In the genomic region with DNA sequence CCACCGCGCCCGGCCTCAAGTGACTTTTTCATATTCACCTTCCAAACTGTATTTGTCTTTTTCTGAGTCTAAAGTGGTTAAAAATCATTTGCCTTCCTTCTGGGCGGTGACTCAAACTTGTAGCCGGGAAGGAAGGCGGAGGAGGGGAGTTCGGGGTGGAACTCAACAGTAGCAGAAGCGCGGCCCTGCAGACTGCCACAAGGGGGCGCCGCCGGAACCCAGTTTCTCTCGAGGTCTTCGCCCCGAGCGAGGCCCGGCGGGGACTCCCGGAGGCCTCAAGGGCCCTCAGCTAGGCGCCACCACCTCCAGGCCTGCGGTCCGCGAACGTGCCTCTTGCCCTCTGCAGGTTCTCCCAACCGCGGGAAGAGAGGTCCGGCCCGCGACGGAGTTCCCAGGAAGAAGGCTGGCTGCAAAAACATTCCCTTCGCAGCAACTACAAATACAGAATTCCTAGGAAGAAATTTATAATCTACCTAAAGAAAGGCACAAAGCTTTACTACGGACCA, we compare ENCODE assay signal across 1 cellular context.
TF ChIP-seq lines count a peak whose summit lies in the region.

No MANE protein-coding gene starts in this region.

TF ChIP-seq in H1, 55 proteins besides CTCF, POLR2A, EP300 and RAD21 (continued from another document):
- TF ChIP-seq, protein P1, sequence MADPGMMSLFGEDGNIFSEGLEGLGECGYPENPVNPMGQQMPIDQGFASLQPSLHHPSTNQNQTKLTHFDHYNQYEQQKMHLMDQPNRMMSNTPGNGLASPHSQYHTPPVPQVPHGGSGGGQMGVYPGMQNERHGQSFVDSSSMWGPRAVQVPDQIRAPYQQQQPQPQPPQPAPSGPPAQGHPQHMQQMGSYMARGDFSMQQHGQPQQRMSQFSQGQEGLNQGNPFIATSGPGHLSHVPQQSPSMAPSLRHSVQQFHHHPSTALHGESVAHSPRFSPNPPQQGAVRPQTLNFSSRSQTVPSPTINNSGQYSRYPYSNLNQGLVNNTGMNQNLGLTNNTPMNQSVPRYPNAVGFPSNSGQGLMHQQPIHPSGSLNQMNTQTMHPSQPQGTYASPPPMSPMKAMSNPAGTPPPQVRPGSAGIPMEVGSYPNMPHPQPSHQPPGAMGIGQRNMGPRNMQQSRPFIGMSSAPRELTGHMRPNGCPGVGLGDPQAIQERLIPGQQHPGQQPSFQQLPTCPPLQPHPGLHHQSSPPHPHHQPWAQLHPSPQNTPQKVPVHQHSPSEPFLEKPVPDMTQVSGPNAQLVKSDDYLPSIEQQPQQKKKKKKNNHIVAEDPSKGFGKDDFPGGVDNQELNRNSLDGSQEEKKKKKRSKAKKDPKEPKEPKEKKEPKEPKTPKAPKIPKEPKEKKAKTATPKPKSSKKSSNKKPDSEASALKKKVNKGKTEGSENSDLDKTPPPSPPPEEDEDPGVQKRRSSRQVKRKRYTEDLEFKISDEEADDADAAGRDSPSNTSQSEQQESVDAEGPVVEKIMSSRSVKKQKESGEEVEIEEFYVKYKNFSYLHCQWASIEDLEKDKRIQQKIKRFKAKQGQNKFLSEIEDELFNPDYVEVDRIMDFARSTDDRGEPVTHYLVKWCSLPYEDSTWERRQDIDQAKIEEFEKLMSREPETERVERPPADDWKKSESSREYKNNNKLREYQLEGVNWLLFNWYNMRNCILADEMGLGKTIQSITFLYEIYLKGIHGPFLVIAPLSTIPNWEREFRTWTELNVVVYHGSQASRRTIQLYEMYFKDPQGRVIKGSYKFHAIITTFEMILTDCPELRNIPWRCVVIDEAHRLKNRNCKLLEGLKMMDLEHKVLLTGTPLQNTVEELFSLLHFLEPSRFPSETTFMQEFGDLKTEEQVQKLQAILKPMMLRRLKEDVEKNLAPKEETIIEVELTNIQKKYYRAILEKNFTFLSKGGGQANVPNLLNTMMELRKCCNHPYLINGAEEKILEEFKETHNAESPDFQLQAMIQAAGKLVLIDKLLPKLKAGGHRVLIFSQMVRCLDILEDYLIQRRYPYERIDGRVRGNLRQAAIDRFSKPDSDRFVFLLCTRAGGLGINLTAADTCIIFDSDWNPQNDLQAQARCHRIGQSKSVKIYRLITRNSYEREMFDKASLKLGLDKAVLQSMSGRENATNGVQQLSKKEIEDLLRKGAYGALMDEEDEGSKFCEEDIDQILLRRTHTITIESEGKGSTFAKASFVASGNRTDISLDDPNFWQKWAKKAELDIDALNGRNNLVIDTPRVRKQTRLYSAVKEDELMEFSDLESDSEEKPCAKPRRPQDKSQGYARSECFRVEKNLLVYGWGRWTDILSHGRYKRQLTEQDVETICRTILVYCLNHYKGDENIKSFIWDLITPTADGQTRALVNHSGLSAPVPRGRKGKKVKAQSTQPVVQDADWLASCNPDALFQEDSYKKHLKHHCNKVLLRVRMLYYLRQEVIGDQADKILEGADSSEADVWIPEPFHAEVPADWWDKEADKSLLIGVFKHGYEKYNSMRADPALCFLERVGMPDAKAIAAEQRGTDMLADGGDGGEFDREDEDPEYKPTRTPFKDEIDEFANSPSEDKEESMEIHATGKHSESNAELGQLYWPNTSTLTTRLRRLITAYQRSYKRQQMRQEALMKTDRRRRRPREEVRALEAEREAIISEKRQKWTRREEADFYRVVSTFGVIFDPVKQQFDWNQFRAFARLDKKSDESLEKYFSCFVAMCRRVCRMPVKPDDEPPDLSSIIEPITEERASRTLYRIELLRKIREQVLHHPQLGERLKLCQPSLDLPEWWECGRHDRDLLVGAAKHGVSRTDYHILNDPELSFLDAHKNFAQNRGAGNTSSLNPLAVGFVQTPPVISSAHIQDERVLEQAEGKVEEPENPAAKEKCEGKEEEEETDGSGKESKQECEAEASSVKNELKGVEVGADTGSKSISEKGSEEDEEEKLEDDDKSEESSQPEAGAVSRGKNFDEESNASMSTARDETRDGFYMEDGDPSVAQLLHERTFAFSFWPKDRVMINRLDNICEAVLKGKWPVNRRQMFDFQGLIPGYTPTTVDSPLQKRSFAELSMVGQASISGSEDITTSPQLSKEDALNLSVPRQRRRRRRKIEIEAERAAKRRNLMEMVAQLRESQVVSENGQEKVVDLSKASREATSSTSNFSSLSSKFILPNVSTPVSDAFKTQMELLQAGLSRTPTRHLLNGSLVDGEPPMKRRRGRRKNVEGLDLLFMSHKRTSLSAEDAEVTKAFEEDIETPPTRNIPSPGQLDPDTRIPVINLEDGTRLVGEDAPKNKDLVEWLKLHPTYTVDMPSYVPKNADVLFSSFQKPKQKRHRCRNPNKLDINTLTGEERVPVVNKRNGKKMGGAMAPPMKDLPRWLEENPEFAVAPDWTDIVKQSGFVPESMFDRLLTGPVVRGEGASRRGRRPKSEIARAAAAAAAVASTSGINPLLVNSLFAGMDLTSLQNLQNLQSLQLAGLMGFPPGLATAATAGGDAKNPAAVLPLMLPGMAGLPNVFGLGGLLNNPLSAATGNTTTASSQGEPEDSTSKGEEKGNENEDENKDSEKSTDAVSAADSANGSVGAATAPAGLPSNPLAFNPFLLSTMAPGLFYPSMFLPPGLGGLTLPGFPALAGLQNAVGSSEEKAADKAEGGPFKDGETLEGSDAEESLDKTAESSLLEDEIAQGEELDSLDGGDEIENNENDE (IDR thresholded peaks at IDR 0.05; ENCODE audit: insufficient replicate concordance, low read length), result no peak
- TF ChIP-seq YY1 (IDR thresholded peaks at IDR 0.05; ENCODE audit: low read depth, low read length), result 0 out of 2 replicates have a peak, but pooled peaks have one; percentile 23
- TF ChIP-seq, protein P2, sequence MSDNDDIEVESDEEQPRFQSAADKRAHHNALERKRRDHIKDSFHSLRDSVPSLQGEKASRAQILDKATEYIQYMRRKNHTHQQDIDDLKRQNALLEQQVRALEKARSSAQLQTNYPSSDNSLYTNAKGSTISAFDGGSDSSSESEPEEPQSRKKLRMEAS (IDR thresholded peaks at IDR 0.05), result peak; percentile 85
- TF ChIP-seq TBP (IDR thresholded peaks at IDR 0.05; ENCODE audit: low read depth, low read length), result peak; percentile 72
